In the genomic region with DNA sequence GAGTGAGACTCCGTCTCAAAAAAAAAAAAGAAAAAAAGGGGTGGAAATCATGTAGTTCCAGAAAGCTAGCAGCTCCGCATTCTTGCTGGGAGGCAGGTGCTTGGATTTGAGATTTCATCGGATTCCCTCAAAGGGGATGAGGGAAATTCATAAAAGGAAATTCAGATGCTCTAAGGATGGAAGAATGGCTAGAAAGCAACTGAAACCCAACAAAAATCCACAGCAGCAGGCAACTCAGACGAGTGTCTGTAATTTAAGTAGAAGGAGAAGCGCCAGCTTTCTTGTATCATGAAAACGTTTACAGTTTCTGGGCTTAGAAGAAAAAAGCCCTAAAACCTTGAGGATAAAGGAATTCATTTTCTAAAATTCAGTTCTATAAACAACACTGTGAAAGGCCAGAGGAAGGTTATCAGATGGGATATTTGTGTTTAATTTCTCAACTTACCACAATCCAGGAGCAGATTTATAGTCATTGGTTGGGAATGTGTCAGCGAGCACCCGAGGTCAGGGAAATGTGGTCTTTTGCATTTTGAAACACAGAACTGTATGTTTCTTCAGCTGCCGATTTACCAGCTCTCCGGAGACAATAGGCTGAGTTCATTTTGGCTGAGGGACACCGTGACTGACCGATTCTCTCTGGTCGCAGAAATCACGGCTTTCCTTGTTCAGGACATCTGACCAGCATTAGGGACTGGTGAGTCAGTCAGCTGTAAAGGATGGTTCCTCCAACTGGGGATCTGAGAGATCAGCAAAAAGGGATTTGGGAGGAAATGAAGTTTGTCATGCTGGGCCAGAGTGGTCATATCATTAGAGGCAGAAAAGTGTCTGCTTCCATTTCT, we compare ENCODE assay signal across 1 cellular context.
TF ChIP-seq lines count a peak whose summit lies in the region.

No MANE protein-coding gene starts in this region.

TF ChIP-seq in SK-N-SH, 30 proteins besides CTCF, POLR2A, EP300 and RAD21 (continued from another document):
- TF ChIP-seq, protein P1, sequence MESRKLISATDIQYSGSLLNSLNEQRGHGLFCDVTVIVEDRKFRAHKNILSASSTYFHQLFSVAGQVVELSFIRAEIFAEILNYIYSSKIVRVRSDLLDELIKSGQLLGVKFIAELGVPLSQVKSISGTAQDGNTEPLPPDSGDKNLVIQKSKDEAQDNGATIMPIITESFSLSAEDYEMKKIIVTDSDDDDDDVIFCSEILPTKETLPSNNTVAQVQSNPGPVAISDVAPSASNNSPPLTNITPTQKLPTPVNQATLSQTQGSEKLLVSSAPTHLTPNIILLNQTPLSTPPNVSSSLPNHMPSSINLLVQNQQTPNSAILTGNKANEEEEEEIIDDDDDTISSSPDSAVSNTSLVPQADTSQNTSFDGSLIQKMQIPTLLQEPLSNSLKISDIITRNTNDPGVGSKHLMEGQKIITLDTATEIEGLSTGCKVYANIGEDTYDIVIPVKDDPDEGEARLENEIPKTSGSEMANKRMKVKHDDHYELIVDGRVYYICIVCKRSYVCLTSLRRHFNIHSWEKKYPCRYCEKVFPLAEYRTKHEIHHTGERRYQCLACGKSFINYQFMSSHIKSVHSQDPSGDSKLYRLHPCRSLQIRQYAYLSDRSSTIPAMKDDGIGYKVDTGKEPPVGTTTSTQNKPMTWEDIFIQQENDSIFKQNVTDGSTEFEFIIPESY (IDR thresholded peaks at IDR 0.05; ENCODE audit: borderline replicate concordance, low read depth) = 0 out of 2 replicates have a peak, but pooled peaks have one; percentile 59
- TF ChIP-seq EZH2phosphoT487 (IDR thresholded peaks at IDR 0.05; ENCODE audit: borderline replicate concordance, low read depth) = no peak
- peak; percentile 47 for TF ChIP-seq JUND (IDR thresholded peaks at IDR 0.05)
- no peak for TF ChIP-seq MXI1 (IDR thresholded peaks at IDR 0.05; ENCODE audit: low read depth, low read length)
- peak; percentile 74 for TF ChIP-seq TCF12 (IDR thresholded peaks at IDR 0.05)
- TF ChIP-seq, protein P2, sequence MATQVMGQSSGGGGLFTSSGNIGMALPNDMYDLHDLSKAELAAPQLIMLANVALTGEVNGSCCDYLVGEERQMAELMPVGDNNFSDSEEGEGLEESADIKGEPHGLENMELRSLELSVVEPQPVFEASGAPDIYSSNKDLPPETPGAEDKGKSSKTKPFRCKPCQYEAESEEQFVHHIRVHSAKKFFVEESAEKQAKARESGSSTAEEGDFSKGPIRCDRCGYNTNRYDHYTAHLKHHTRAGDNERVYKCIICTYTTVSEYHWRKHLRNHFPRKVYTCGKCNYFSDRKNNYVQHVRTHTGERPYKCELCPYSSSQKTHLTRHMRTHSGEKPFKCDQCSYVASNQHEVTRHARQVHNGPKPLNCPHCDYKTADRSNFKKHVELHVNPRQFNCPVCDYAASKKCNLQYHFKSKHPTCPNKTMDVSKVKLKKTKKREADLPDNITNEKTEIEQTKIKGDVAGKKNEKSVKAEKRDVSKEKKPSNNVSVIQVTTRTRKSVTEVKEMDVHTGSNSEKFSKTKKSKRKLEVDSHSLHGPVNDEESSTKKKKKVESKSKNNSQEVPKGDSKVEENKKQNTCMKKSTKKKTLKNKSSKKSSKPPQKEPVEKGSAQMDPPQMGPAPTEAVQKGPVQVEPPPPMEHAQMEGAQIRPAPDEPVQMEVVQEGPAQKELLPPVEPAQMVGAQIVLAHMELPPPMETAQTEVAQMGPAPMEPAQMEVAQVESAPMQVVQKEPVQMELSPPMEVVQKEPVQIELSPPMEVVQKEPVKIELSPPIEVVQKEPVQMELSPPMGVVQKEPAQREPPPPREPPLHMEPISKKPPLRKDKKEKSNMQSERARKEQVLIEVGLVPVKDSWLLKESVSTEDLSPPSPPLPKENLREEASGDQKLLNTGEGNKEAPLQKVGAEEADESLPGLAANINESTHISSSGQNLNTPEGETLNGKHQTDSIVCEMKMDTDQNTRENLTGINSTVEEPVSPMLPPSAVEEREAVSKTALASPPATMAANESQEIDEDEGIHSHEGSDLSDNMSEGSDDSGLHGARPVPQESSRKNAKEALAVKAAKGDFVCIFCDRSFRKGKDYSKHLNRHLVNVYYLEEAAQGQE (IDR thresholded peaks at IDR 0.05; ENCODE audit: low read depth, low read length) = no peak
- TF ChIP-seq MEF2A (IDR thresholded peaks at IDR 0.05; ENCODE audit: borderline replicate concordance, low read depth) = no peak
- 0 out of 2 replicates have a peak, but pooled peaks have one; percentile 50 for TF ChIP-seq SIN3A (IDR thresholded peaks at IDR 0.05; ENCODE audit: borderline replicate concordance, low read depth, low read length)
- peak; percentile 29; the same call in 1 of the 2 replicates for TF ChIP-seq FOSL2 (IDR thresholded peaks at IDR 0.05; ENCODE audit: borderline replicate concordance, low read depth)
- TF ChIP-seq FOXJ3 (CRISPR knock-in tag; IDR thresholded peaks at IDR 0.05) = no peak
